ENCODE assay signal across 23 cellular contexts in the genomic region with DNA sequence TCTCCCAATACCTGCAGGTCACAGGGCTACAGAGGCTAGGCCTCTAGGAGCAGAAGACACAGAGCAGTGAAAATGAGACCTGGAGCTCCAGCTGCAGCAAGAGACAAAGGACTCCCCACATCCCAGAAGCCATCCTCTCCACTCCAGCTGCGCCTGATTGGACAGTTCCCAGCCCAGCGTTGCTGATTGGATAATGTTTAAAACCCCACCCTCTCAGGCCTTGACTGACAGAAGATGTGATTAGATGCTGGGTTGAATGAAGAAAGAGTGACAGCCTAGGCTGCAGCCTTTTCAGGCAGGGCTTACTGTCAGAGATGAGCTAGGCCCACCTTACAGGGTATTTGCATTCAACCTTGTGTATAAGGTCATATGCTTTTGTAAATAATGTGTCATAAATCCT.
"Had no signal": no experiment of that assay in that cellular context is flagged by ENCODE, and none has a peak within 500 bp of the region (broad histone marks: within the 10 kb centered on the region; RNA-seq: fewer than 3 reads in every experiment).

No MANE protein-coding gene starts in this region.

- H3K4me3 ChIP-seq: breast epithelium, esophagus muscularis mucosa, heart left ventricle, ovary, prostate gland, sigmoid colon, uterus had no signal

- H3K36me3 ChIP-seq: breast epithelium, esophagus muscularis mucosa, heart left ventricle, neutrophil, ovary, prostate gland, sigmoid colon, uterus had no signal

- H3K27ac ChIP-seq: breast epithelium, esophagus muscularis mucosa, foreskin keratinocyte, heart left ventricle, neutrophil, ovary, prostate gland, sigmoid colon, uterus had no signal

- H3K27me3 ChIP-seq: breast epithelium, esophagus muscularis mucosa, foreskin keratinocyte, heart left ventricle, neutrophil, ovary, sigmoid colon, uterus had no signal

- H3K9me3 ChIP-seq: neutrophil, ovary, prostate gland, uterus had no signal

- ATAC-seq: activated naive CD4-positive, alpha-beta T cell treated with anti-CD3 and anti-CD28 coated beads, Interleukin-2, amount 50 U/mL, for 72 hours; foreskin keratinocyte; heart left ventricle; naive thymus-derived CD4-positive, alpha-beta T cell; stimulated activated effector memory CD8-positive, alpha-beta T cell treated with anti-CD3 and anti-CD28 coated beads, Interleukin-12 subunit alpha, Interleukin-12 subunit beta, amount 100 ng/mL, for 72 hours had no signal

- H3K4me1 ChIP-seq: breast epithelium, esophagus muscularis mucosa, foreskin keratinocyte, heart left ventricle, prostate gland, sigmoid colon, uterus had no signal

- DNase-seq: activated CD4-positive, alpha-beta memory T cell treated with anti-CD3 and anti-CD28 coated beads, Interleukin-2, amount 10 ng/mL, durations not matched to agents 7 days and 5 days; activated CD4-positive, alpha-beta T cell treated with anti-CD3 and anti-CD28 coated beads for 1 hour; activated CD4-positive, alpha-beta T cell treated with anti-CD3 and anti-CD28 coated beads, Interleukin-2, amount 10 ng/mL, durations not matched to agents 7 days and 5 days; activated CD8-positive, alpha-beta memory T cell treated with anti-CD3 and anti-CD28 coated beads, Interleukin-2, amount 50 U/mL, for 48 hours; activated T-cell treated with anti-CD3 and anti-CD28 coated beads, Interleukin-2, amount 50 U/mL, for 24 hours; central memory CD4-positive, alpha-beta T cell; foreskin keratinocyte; heart left ventricle; hypothalamus; midbrain; naive thymus-derived CD4-positive, alpha-beta T cell; ovary; retina; sigmoid colon; small intestine; stimulated activated CD4-positive, alpha-beta T cell treated with anti-CD3 and anti-CD28 coated beads, Interleukin-4, amount 100 ng/mL, for 24 hours; uterus had no signal
